ENCODE assay signal across 17 cellular contexts in genomic region chr14:45785240-45785639, GRCh38.
DNase-seq lines count a peak whose midpoint lies in the region; TF ChIP-seq lines count a peak whose summit lies in the region.
"Had no signal": no experiment of that assay in that cellular context is flagged by ENCODE, and none has a peak within 500 bp of the region (broad histone marks: within the 10 kb centered on the region; RNA-seq: fewer than 3 reads in every experiment).

No MANE protein-coding gene starts in this region.

- H3K4me3 ChIP-seq in epithelial cell of esophagus (ENCODE audit: low read length) (no peak overlapping the region), mucosa of rectum (ENCODE audit: low read length in 2 of 2) (no peak overlapping the region), ovary (no peak overlapping the region), A673 (ENCODE audit: low read depth, low read length, poor library complexity, severe bottlenecking) (no peak overlapping the region), right atrium auricular region (no peak overlapping the region)
- H3K4me3 ChIP-seq: GM23338 had no signal

- H3K27ac ChIP-seq in mucosa of rectum (ENCODE audit: low read depth in 2 of 2, low read length in 2 of 2): peak overlapping the region; percentile 49 to 76
- no peak overlapping the region for H3K27ac ChIP-seq in ovary
- H3K27ac ChIP-seq in A673 (ENCODE audit: low read depth, low read length, poor library complexity, severe bottlenecking): no peak overlapping the region
- no peak overlapping the region for H3K27ac ChIP-seq in right atrium auricular region

- H3K4me1 ChIP-seq in mucosa of rectum (ENCODE audit: control insufficient read depth in 2 of 2, insufficient read depth in 2 of 2, low read length in 2 of 2) (peaks cover 0 to 3% of the 10 kb centered on the region in 2 donors), ovary (ENCODE audit: insufficient read depth) (no peaks in the 10 kb centered on the region), A673 (ENCODE audit: insufficient read depth, low read length, poor library complexity, severe bottlenecking) (no peaks in the 10 kb centered on the region), right atrium auricular region (no peaks in the 10 kb centered on the region)

- 93 to 100% (median 97%) methylated on average over 1 of the region's 1 CpG for WGBS in ovary, 3 donors

- POLR2A ChIA-PET in A673 (lab: Charles Lee; ENCODE audit: low non-redundant PET): no interaction called here

- H3K36me3 ChIP-seq in mucosa of rectum (ENCODE audit: control insufficient read depth in 2 of 2, insufficient read depth in 2 of 2, low read length in 2 of 2): no peaks in the 10 kb centered on the region
- no peaks in the 10 kb centered on the region for H3K36me3 ChIP-seq in ovary
- no peaks in the 10 kb centered on the region for H3K36me3 ChIP-seq in A673 (ENCODE audit: insufficient read depth, low read length, poor library complexity, severe bottlenecking)
- H3K36me3 ChIP-seq in right atrium auricular region: no peaks in the 10 kb centered on the region

- TF ChIP-seq POLR2A in ovary (IDR thresholded peaks at IDR 0.05): no peak

- no peak for TF ChIP-seq EP300 in ovary (IDR thresholded peaks at IDR 0.05)

- CTCF ChIA-PET in A673 (lab: Charles Lee): no interaction called here

- H3K9me3 ChIP-seq in mucosa of rectum (ENCODE audit: control insufficient read depth in 2 of 2, low read length in 2 of 2) (peaks cover 5 to 9% of the 10 kb centered on the region in 2 donors), ovary (no peaks in the 10 kb centered on the region), A673 (ENCODE audit: low read depth, low read length, poor library complexity, severe bottlenecking) (peaks cover 46% of the 10 kb centered on the region), right atrium auricular region (peaks cover 0 to 46% of the 10 kb centered on the region in 2 donors)

- intact Hi-C loops in ovary (cut with DNase I): no loop called here
- intact Hi-C loops in A673 (cut with micrococcal nuclease; ENCODE audit: unreplicated experiment): no loop called here

- no TSS peak for BruUV-seq in A673 (replicated peaks; lab: Mats Ljungman, UMichigan)

- H3K27me3 ChIP-seq in mucosa of rectum (ENCODE audit: control insufficient read depth in 2 of 2, insufficient read depth in 2 of 2, low read length in 2 of 2) (no peaks in the 10 kb centered on the region), ovary (no peaks in the 10 kb centered on the region), A673 (replicated peaks; ENCODE audit: insufficient read depth, low read depth, low read length, poor library complexity) (no peaks in the 10 kb centered on the region), right atrium auricular region (no peaks in the 10 kb centered on the region)

- DNase-seq in ELF-1 (ENCODE audit: low read depth, low spot score) (peak; percentile 47), NCI-H1105 treated with DMSO at 0.1 percent for 48 hours (lab: John Stamatoyannopoulos, UW) (peak; percentile 43), epithelial cell of esophagus (ENCODE audit: low read depth) (peak; percentile 95), ovary (no peak), A673 (ENCODE audit: low spot score) (no peak), right atrium auricular region (ENCODE audit: low spot score) (no peak)
- DNase-seq in activated CD8-positive, alpha-beta memory T cell treated with anti-CD3 and anti-CD28 coated beads for 24 hours: no peak
- DNase-seq: activated CD4-positive, alpha-beta T cell treated with anti-CD3 and anti-CD28 coated beads for 4 hours; activated CD8-positive, alpha-beta memory T cell treated with anti-CD3 and anti-CD28 coated beads, Interleukin-2, amount 10 ng/mL, durations not matched to agents 7 days and 5 days; DMS153; head of caudate nucleus; KBM-7; NCI-H2081 treated with DMSO at 0.1 percent for 48 hours; stimulated activated CD8-positive, alpha-beta memory T cell treated with anti-CD3 and anti-CD28 coated beads, Interleukin-4, amount 100 ng/mL, for 48 hours; T-cell had no signal

- no peak overlapping the region for H3K9ac ChIP-seq in mucosa of rectum (ENCODE audit: low read depth in 1 of 2, low read length in 2 of 2)

- TF ChIP-seq CTCF in epithelial cell of esophagus (IDR thresholded peaks at IDR 0.05; ENCODE audit: insufficient read depth, low read depth, low read length, missing control alignments) (no peak), ovary (IDR thresholded peaks at IDR 0.05) (no peak), A673 (conservative IDR thresholded peaks at IDR 0.05; ENCODE audit: low read depth, low read length) (no peak), right atrium auricular region (IDR thresholded peaks at IDR 0.05) (no peak)

Comparison
In these comparisons a context has a peak if more than half of its experiments do, and no peak if none do; other contexts are left out.
1. DNase-seq: peak in ELF-1 (single experiment), NCI-H1105 treated with DMSO at 0.1 percent for 48 hours (single experiment) and epithelial cell of esophagus (single experiment); none in ovary (0 of 5), A673 (single experiment), activated CD8-positive, alpha-beta memory T cell treated with anti-CD3 and anti-CD28 coated beads for 24 hours (single experiment) and right atrium auricular region (single experiment).
2. H3K27ac ChIP-seq: peak in mucosa of rectum (2 of 2); none in ovary (0 of 2), A673 (single experiment) and right atrium auricular region (0 of 2).